ENCODE assay signal across 1 cellular context in genomic region chr17:39194985-39195524, GRCh38.
TF ChIP-seq lines count a peak whose summit lies in the region.

No MANE protein-coding gene starts in this region.

TF ChIP-seq in GM23338, 12 proteins besides CTCF, POLR2A, EP300 and RAD21 (continued from another document):
- TF ChIP-seq ZNF462 (CRISPR knock-in tag; IDR thresholded peaks at IDR 0.05) = no peak
- no peak for TF ChIP-seq STAT1 (IDR thresholded peaks at IDR 0.05; ENCODE audit: unreplicated experiment)
- no peak for TF ChIP-seq ETS1 (IDR thresholded peaks at IDR 0.05)
- TF ChIP-seq EZH2phosphoT487 (IDR thresholded peaks at IDR 0.05; ENCODE audit: unreplicated experiment) = no peak
- TF ChIP-seq ZNF331 (CRISPR knock-in tag; IDR thresholded peaks at IDR 0.05; ENCODE audit: low read depth) = no peak
- no peak for TF ChIP-seq CREB1 (CRISPR knock-in tag; IDR thresholded peaks at IDR 0.05; ENCODE audit: low read depth)
- TF ChIP-seq JUNB (IDR thresholded peaks at IDR 0.05; ENCODE audit: unreplicated experiment) = no peak
- TF ChIP-seq EZH2 (IDR thresholded peaks at IDR 0.05; ENCODE audit: low read depth, unreplicated experiment) = no peak
